ENCODE assay signal across 12 cellular contexts in the genomic region with DNA sequence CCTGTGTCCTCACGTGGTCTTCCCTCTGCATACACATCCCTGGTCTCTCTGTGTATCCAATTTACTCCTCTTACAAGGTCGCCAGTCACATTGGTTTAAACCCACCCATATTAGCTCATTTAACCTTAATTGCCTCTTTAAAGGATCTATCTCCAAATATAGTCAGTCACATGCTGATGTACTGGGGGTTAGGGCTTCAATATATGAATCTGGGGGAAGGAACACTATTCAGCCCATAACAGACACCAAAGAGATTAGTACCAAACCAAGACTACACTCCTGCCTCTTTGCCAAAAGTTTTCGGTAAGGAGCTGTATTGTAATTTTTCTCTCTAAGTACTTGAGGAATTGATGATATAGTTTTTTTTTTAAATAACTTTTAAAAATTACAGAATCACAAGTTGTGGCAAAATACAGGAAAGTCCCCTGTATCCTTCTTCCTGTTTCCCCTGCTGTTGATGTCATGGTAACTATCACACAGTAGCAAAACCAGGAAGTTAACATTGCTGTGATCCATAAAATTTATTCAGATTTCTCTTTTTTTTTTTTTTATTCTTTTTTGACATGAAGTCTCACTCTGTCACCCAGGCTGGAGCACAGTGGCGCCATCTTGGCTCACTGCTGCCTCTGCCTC.
DNase-seq lines count a peak whose midpoint lies in the region; ATAC-seq, FAIRE-seq and TF ChIP-seq lines count a peak whose summit lies in the region.
"Had no signal": no experiment of that assay in that cellular context is flagged by ENCODE, and none has a peak within 500 bp of the region (broad histone marks: within the 10 kb centered on the region; RNA-seq: fewer than 3 reads in every experiment).

No MANE protein-coding gene starts in this region.

- TF ChIP-seq POLR2A in esophagus muscularis mucosa (IDR thresholded peaks at IDR 0.05; ENCODE audit: low read depth): no peak

- TF ChIP-seq EP300 in esophagus muscularis mucosa (IDR thresholded peaks at IDR 0.05): no peak

- no peaks in the 10 kb centered on the region for H3K27me3 ChIP-seq in esophagus muscularis mucosa
- H3K27me3 ChIP-seq in pancreas: no peaks in the 10 kb centered on the region
- no peaks in the 10 kb centered on the region for H3K27me3 ChIP-seq in H7 (ENCODE audit: control insufficient read depth, insufficient read depth, low read length)

- ATAC-seq in pancreas (peak in 3 of 4 donors; percentile 68 to 81 (median 76)), HG03521 (IDR thresholded peaks at IDR 0.05; ENCODE audit: unreplicated experiment) (no peak), HG02981 (IDR thresholded peaks at IDR 0.05; ENCODE audit: unreplicated experiment) (no peak)
- ATAC-seq: SK-N-SH treated with all-trans-retinoic acid at 6 μM for 48 hours had no signal

- no peaks in the 10 kb centered on the region for H3K27me3 Mint-ChIP-seq in Calu3 (ENCODE audit: unreplicated experiment)

- no peaks in the 10 kb centered on the region for H3K36me3 Mint-ChIP-seq in Calu3 (ENCODE audit: insufficient read depth, unreplicated experiment)

- peaks cover 0 to 14% (median 5%) of the 10 kb centered on the region in 4 donors for H3K36me3 ChIP-seq in esophagus muscularis mucosa
- H3K36me3 ChIP-seq in pancreas: no peaks in the 10 kb centered on the region
- no peaks in the 10 kb centered on the region; the same call in 1 of the 2 replicates for H3K36me3 ChIP-seq in H7 (replicated peaks; ENCODE audit: control insufficient read depth, insufficient read depth, low read length)

- BruUV-seq in Calu3 (replicated peaks; lab: Mats Ljungman, UMichigan): no TSS peak

- peak overlapping the region; percentile 15 for H3K27ac Mint-ChIP-seq in Calu3 (ENCODE audit: unreplicated experiment)

- no peak overlapping the region for H3K4me3 Mint-ChIP-seq in Calu3 (ENCODE audit: low read depth, unreplicated experiment)

- DNase-seq in Calu3: no peak
- peak; percentile 11 for DNase-seq in RPMI7951 (ENCODE audit: low read depth)
- DNase-seq in esophagus muscularis mucosa (ENCODE audit: extremely low spot score): no peak
- DNase-seq in pancreas: no peak
- DNase-seq in activated gamma-delta T cell treated with Interleukin-2 at 50 U/mL for 16 hours: no peak
- no peak for DNase-seq in H7
- DNase-seq: NCI-H2171 treated with DMSO at 0.1 percent for 48 hours; stimulated activated CD4-positive, alpha-beta T cell treated with anti-CD3 and anti-CD28 coated beads, Interleukin-12 subunit alpha, Interleukin-12 subunit beta, amount 100 ng/mL, for 4 hours had no signal

- H3K4me3 ChIP-seq in esophagus muscularis mucosa (no peak overlapping the region), pancreas (no peak overlapping the region), H7 (ENCODE audit: insufficient read depth, low read depth, low read length) (no peak overlapping the region)
- H3K4me3 ChIP-seq: lung had no signal

- TF ChIP-seq CTCF in Calu3 (IDR thresholded peaks at IDR 0.05; ENCODE audit: unreplicated experiment) (no peak), esophagus muscularis mucosa (IDR thresholded peaks at IDR 0.05) (no peak), pancreas (IDR thresholded peaks at IDR 0.05) (no peak)

- H3K9me3 ChIP-seq in esophagus muscularis mucosa (no peaks in the 10 kb centered on the region), pancreas (no peaks in the 10 kb centered on the region)

- 88% methylated on average over 4 of the region's 4 CpGs for WGBS in esophagus muscularis mucosa
- WGBS in pancreas, 2 donors: 54 to 57% methylated on average over 4 of the region's 4 CpGs

- no peaks in the 10 kb centered on the region for H3K9me3 Mint-ChIP-seq in Calu3 (ENCODE audit: low read depth, unreplicated experiment)

- CTCF ChIA-PET in Calu3 (lab: Charles Lee): interaction anchor here (0.9 to 1.2 kb wide), 2 partner anchors 20 to 22 kb away, joined by 3 to 5 read pairs; no protein-coding TSS in a partner anchor

- H3K4me1 ChIP-seq in esophagus muscularis mucosa: peaks cover 37 to 72% (median 45%) of the 10 kb centered on the region in 4 donors
- peaks cover 0 to 8% (median 0%) of the 10 kb centered on the region in 3 donors for H3K4me1 ChIP-seq in pancreas

- peaks cover 58% of the 10 kb centered on the region for H3K4me1 Mint-ChIP-seq in Calu3 (ENCODE audit: low read depth, unreplicated experiment)

- H3K27ac ChIP-seq in esophagus muscularis mucosa (replicated peaks in 1 of 4): peak overlapping the region in 3 of 4 donors; percentile 31 to 49 (median 36)
- H3K27ac ChIP-seq in pancreas: peak overlapping the region in 2 of 4 donors; percentile 61 to 68

- peak; percentile 72 for FAIRE-seq in pancreas (lab: Jason Lieb, UNC)

- intact Hi-C loops in Calu3 (cut with micrococcal nuclease; ENCODE audit: unreplicated experiment) (no loop called here), esophagus muscularis mucosa (cut with DNase I) (no loop called here), pancreas (cut with DNase I) (no loop called here)

Comparison
In these comparisons a context has a peak if more than half of its experiments do, and no peak if none do; other contexts are left out.
1. ATAC-seq: peak in pancreas (3 of 4); none in HG03521 (single experiment) and HG02981 (single experiment).